ENCODE assay signal across 9 cellular contexts in the genomic region with DNA sequence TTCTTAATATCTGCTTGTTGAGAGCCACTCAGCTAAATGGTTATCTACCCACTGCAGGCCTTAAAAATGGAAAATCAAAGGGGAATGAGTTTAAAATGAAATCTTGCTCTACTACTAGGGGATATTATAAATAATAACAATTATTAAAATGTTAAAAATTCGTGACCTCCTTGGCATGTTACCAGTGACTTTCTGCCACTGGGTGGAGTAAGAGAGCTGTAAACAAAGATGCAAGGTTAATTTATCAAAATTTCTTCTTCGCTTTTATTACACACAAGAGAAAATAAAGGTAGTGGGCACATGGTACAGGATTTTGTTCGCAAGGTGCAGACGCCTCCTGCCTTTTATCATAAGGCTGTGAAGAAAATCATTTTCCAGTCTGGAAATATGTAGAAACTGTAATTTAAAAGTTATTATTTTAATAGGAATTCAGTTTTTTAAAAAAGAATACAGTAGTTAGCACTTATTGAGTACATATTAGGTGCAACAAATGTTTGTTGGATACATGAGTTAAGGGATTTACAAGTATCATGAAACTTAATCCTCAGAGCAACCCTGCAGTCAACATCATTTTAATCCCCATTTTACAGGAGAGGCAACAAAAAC.
DNase-seq lines count a peak whose midpoint lies in the region; ATAC-seq and TF ChIP-seq lines count a peak whose summit lies in the region.
"Had no signal": no experiment of that assay in that cellular context is flagged by ENCODE, and none has a peak within 500 bp of the region (broad histone marks: within the 10 kb centered on the region; RNA-seq: fewer than 3 reads in every experiment).

No MANE protein-coding gene starts in this region.

- peaks cover 8% of the 10 kb centered on the region for H3K9me3 Mint-ChIP-seq in activated CD8-positive, alpha-beta T cell treated with anti-CD3 and anti-CD28 coated beads for 36 hours
- H3K9me3 Mint-ChIP-seq: T-cell had no signal

- no peak for ATAC-seq in activated CD8-positive, alpha-beta T cell treated with anti-CD3 and anti-CD28 coated beads for 36 hours
- ATAC-seq in HG03520 (IDR thresholded peaks at IDR 0.05; ENCODE audit: unreplicated experiment) (no peak), HG02759 (IDR thresholded peaks at IDR 0.05; ENCODE audit: unreplicated experiment) (no peak), GM19328 (IDR thresholded peaks at IDR 0.05; ENCODE audit: unreplicated experiment) (no peak), HG02623 (IDR thresholded peaks at IDR 0.05; ENCODE audit: unreplicated experiment) (no peak)
- ATAC-seq: T-cell had no signal

- peaks cover 11% of the 10 kb centered on the region for H3K4me1 Mint-ChIP-seq in activated CD8-positive, alpha-beta T cell treated with anti-CD3 and anti-CD28 coated beads for 36 hours (ENCODE audit: low read depth)

- intact Hi-C loops in activated CD8-positive, alpha-beta T cell treated with anti-CD3 and anti-CD28 coated beads for 36 hours (cut with micrococcal nuclease): loop anchor here (2.0 to 10.0 kb wide), 2 partner anchors 273 to 409 kb away; a partner anchor contains a TSS

- no peak overlapping the region for H3K27ac Mint-ChIP-seq in activated CD8-positive, alpha-beta T cell treated with anti-CD3 and anti-CD28 coated beads for 36 hours
- H3K27ac Mint-ChIP-seq: T-cell had no signal

- POLR2A ChIA-PET in HEK293T (lab: Yijun Ruan, JAX): no interaction called here
- POLR2A ChIA-PET in activated CD8-positive, alpha-beta T cell treated with anti-CD3 and anti-CD28 coated beads for 36 hours (lab: Charles Lee): no interaction called here

- CTCF ChIA-PET in HEK293T (lab: Yijun Ruan, JAX): interaction anchor here (1.4 to 1.8 kb wide), 2 partner anchors 268 to 411 kb away, joined by 3 to 5 read pairs; no protein-coding TSS in a partner anchor
- CTCF ChIA-PET in activated CD8-positive, alpha-beta T cell treated with anti-CD3 and anti-CD28 coated beads for 36 hours (lab: Charles Lee): interaction anchor here (0.6 to 8.1 kb wide), 6 partner anchors 8 to 839 kb away, joined by 3 to 59 read pairs (median 4); no protein-coding TSS in a partner anchor

- DNase-seq in COLO829 (ENCODE audit: low spot score) (peak; percentile 36), HEK293T (ENCODE audit: extremely low spot score) (peak; percentile 15), left kidney (ENCODE audit: low read depth, low spot score) (peak; percentile 43)
- peak; percentile 40 for DNase-seq in activated CD8-positive, alpha-beta T cell treated with anti-CD3 and anti-CD28 coated beads for 36 hours

- H3K27me3 Mint-ChIP-seq in activated CD8-positive, alpha-beta T cell treated with anti-CD3 and anti-CD28 coated beads for 36 hours: no peaks in the 10 kb centered on the region
- H3K27me3 Mint-ChIP-seq: T-cell had no signal

- H3K36me3 Mint-ChIP-seq in activated CD8-positive, alpha-beta T cell treated with anti-CD3 and anti-CD28 coated beads for 36 hours (ENCODE audit: low read depth): peaks cover 28% of the 10 kb centered on the region

- peak; percentile 68 for TF ChIP-seq CTCF in activated CD8-positive, alpha-beta T cell treated with anti-CD3 and anti-CD28 coated beads for 36 hours (IDR thresholded peaks at IDR 0.05)

- no peak overlapping the region for H3K4me3 Mint-ChIP-seq in activated CD8-positive, alpha-beta T cell treated with anti-CD3 and anti-CD28 coated beads for 36 hours
- H3K4me3 Mint-ChIP-seq: T-cell had no signal

TF ChIP-seq in HEK293T, 16 proteins besides CTCF, POLR2A, EP300 and RAD21:
- no peak for TF ChIP-seq SUZ12 (IDR thresholded peaks at IDR 0.05)
- no peak for TF ChIP-seq FOXK2 (IDR thresholded peaks at IDR 0.05)
- no peak for TF ChIP-seq TARDBP (IDR thresholded peaks at IDR 0.05)
